Comparison of ENCODE assay signal across 1 cellular context in the genomic region with DNA sequence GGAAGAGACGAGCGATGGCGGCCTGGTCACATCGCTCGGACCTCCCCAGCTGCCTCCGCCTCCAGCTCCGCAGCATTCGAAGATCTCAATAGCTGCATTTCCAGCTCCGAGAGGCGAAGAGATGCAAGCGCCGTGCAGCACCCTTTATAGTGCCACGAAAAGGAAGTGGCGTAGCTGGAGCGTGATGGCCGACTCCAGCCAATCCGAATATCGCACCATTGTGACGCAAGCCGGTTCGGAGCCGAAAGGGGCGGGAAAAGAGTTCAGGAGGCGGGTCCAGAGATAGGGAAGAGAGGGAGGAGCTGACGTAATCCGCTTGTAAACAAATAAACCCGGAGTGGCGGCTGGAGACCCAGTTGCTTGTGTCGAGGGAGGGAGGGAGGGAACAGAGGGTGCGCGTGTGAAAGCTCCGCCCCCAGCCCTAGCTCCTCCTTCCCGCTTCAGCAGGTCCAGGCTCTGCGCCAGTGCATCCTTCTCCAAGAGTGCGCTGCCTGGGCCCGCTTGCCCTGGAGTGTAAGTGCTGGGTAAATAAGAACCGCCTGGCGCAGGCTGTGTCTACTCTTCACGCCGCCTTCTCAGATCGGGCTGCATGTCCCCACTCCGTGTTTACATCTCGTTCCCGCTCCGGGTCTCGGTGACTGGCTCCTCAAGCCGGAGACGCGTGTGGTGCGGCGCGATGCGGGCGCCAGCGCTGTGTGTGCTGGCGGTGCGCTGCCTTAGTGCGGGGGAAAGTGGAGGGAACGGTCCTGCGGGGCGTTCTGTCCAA.
TF ChIP-seq lines count a peak whose summit lies in the region.

A gene with protein sequence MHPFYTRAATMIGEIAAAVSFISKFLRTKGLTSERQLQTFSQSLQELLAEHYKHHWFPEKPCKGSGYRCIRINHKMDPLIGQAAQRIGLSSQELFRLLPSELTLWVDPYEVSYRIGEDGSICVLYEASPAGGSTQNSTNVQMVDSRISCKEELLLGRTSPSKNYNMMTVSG (minus strand): TSS at position 116 of the 766 bp plus-strand sequence. CDS start 311 bp downstream, outside the sequence.

TF ChIP-seq in HepG2, 621 proteins besides CTCF, POLR2A, EP300 and RAD21 (continued from another document and continues in another):
- TF ChIP-seq, protein P1, sequence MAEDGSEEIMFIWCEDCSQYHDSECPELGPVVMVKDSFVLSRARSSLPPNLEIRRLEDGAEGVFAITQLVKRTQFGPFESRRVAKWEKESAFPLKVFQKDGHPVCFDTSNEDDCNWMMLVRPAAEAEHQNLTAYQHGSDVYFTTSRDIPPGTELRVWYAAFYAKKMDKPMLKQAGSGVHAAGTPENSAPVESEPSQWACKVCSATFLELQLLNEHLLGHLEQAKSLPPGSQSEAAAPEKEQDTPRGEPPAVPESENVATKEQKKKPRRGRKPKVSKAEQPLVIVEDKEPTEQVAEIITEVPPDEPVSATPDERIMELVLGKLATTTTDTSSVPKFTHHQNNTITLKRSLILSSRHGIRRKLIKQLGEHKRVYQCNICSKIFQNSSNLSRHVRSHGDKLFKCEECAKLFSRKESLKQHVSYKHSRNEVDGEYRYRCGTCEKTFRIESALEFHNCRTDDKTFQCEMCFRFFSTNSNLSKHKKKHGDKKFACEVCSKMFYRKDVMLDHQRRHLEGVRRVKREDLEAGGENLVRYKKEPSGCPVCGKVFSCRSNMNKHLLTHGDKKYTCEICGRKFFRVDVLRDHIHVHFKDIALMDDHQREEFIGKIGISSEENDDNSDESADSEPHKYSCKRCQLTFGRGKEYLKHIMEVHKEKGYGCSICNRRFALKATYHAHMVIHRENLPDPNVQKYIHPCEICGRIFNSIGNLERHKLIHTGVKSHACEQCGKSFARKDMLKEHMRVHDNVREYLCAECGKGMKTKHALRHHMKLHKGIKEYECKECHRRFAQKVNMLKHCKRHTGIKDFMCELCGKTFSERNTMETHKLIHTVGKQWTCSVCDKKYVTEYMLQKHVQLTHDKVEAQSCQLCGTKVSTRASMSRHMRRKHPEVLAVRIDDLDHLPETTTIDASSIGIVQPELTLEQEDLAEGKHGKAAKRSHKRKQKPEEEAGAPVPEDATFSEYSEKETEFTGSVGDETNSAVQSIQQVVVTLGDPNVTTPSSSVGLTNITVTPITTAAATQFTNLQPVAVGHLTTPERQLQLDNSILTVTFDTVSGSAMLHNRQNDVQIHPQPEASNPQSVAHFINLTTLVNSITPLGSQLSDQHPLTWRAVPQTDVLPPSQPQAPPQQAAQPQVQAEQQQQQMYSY (CRISPR knock-in tag; IDR thresholded peaks at IDR 0.05) = no peak
- TF ChIP-seq DR1 (CRISPR knock-in tag; IDR thresholded peaks at IDR 0.05) (peak; percentile 88), MED1 (CRISPR knock-in tag; IDR thresholded peaks at IDR 0.05) (peak; percentile 59), CBX2 (IDR thresholded peaks at IDR 0.05; ENCODE audit: low read depth, low read length) (no peak), CBX2 (CRISPR knock-in tag; IDR thresholded peaks at IDR 0.05; ENCODE audit: low read depth) (no peak; the same call in 1 of the 2 replicates), ZNF430 (CRISPR knock-in tag; IDR thresholded peaks at IDR 0.05) (no peak), ZNF549 (CRISPR knock-in tag; IDR thresholded peaks at IDR 0.05) (no peak), ZBTB7B (CRISPR knock-in tag; IDR thresholded peaks at IDR 0.05) (no peak), DNMT3B (CRISPR knock-in tag; conservative IDR thresholded peaks at IDR 0.05) (no peak), ZNF883 (CRISPR knock-in tag; IDR thresholded peaks at IDR 0.05; ENCODE audit: not compliant biosample characterization) (no peak), KLF9 (CRISPR knock-in tag; IDR thresholded peaks at IDR 0.05; ENCODE audit: low read depth) (no peak), NFE2 (CRISPR knock-in tag; IDR thresholded peaks at IDR 0.05) (no peak), RBAK (CRISPR knock-in tag; IDR thresholded peaks at IDR 0.05) (no peak), MTA3 (CRISPR knock-in tag; IDR thresholded peaks at IDR 0.05) (no peak), ZNF841 (CRISPR knock-in tag; IDR thresholded peaks at IDR 0.05; ENCODE audit: borderline replicate concordance) (no peak), EZH2 (conservative IDR thresholded peaks at IDR 0.05; ENCODE audit: low read depth, low read length) (no peak), TEAD3 (CRISPR knock-in tag; optimal IDR thresholded peaks at IDR 0.05; ENCODE audit: borderline replicate concordance) (peak; percentile 53), GABPA (IDR thresholded peaks at IDR 0.05; ENCODE audit: low read depth, low read length) (peak; percentile 65), GABPA (CRISPR knock-in tag; IDR thresholded peaks at IDR 0.05; ENCODE audit: low read depth) (peak; percentile 94), ZNF615 (CRISPR knock-in tag; IDR thresholded peaks at IDR 0.05; ENCODE audit: borderline replicate concordance) (no peak), SIN3B (IDR thresholded peaks at IDR 0.05; ENCODE audit: low read length) (peak; percentile 59; the same call in 1 of the 2 replicates), ZNF605 (CRISPR knock-in tag; IDR thresholded peaks at IDR 0.05) (peak; percentile 58), NFRKB (IDR thresholded peaks at IDR 0.05) (no peak), ZFP41 (CRISPR knock-in tag; IDR thresholded peaks at IDR 0.05; ENCODE audit: borderline replicate concordance) (no peak), SUZ12 (IDR thresholded peaks at IDR 0.05; ENCODE audit: low read depth, low read length) (no peak), CC2D1A (CRISPR knock-in tag; IDR thresholded peaks at IDR 0.05) (no peak), TCF12 (IDR thresholded peaks at IDR 0.05) (no peak), TCF12 (CRISPR knock-in tag; IDR thresholded peaks at IDR 0.05) (0 out of 2 replicates have a peak, but pooled peaks have one; percentile 42), HOXA9 (CRISPR knock-in tag; IDR thresholded peaks at IDR 0.05; ENCODE audit: borderline replicate concordance) (0 out of 2 replicates have a peak, but pooled peaks have one; percentile 28), AKAP8 (CRISPR knock-in tag; IDR thresholded peaks at IDR 0.05) (no peak), ZNF34 (CRISPR knock-in tag; IDR thresholded peaks at IDR 0.05; ENCODE audit: borderline replicate concordance) (no peak), REXO4 (CRISPR knock-in tag; IDR thresholded peaks at IDR 0.05; ENCODE audit: borderline replicate concordance) (no peak)
- TF ChIP-seq, protein P2, sequence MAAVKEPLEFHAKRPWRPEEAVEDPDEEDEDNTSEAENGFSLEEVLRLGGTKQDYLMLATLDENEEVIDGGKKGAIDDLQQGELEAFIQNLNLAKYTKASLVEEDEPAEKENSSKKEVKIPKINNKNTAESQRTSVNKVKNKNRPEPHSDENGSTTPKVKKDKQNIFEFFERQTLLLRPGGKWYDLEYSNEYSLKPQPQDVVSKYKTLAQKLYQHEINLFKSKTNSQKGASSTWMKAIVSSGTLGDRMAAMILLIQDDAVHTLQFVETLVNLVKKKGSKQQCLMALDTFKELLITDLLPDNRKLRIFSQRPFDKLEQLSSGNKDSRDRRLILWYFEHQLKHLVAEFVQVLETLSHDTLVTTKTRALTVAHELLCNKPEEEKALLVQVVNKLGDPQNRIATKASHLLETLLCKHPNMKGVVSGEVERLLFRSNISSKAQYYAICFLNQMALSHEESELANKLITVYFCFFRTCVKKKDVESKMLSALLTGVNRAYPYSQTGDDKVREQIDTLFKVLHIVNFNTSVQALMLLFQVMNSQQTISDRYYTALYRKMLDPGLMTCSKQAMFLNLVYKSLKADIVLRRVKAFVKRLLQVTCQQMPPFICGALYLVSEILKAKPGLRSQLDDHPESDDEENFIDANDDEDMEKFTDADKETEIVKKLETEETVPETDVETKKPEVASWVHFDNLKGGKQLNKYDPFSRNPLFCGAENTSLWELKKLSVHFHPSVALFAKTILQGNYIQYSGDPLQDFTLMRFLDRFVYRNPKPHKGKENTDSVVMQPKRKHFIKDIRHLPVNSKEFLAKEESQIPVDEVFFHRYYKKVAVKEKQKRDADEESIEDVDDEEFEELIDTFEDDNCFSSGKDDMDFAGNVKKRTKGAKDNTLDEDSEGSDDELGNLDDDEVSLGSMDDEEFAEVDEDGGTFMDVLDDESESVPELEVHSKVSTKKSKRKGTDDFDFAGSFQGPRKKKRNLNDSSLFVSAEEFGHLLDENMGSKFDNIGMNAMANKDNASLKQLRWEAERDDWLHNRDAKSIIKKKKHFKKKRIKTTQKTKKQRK (IDR thresholded peaks at IDR 0.05; ENCODE audit: low read length) = no peak
- TF ChIP-seq, protein P3, sequence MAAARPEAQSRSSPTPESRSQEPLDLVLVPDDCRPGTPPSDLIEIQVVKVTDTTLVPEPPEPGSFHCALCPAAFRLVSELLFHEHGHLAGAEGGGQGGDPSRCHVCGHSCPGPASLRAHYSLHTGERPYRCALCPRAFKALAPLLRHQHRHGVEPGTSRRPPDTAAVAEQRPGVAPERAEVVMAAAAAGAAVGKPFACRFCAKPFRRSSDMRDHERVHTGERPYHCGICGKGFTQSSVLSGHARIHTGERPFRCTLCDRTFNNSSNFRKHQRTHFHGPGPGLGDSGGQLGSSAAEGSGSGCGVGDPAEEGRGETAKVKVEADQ (CRISPR knock-in tag; IDR thresholded peaks at IDR 0.05; ENCODE audit: borderline replicate concordance) = peak; percentile 13; the same call in 1 of the 2 replicates
- TF ChIP-seq, protein P4, sequence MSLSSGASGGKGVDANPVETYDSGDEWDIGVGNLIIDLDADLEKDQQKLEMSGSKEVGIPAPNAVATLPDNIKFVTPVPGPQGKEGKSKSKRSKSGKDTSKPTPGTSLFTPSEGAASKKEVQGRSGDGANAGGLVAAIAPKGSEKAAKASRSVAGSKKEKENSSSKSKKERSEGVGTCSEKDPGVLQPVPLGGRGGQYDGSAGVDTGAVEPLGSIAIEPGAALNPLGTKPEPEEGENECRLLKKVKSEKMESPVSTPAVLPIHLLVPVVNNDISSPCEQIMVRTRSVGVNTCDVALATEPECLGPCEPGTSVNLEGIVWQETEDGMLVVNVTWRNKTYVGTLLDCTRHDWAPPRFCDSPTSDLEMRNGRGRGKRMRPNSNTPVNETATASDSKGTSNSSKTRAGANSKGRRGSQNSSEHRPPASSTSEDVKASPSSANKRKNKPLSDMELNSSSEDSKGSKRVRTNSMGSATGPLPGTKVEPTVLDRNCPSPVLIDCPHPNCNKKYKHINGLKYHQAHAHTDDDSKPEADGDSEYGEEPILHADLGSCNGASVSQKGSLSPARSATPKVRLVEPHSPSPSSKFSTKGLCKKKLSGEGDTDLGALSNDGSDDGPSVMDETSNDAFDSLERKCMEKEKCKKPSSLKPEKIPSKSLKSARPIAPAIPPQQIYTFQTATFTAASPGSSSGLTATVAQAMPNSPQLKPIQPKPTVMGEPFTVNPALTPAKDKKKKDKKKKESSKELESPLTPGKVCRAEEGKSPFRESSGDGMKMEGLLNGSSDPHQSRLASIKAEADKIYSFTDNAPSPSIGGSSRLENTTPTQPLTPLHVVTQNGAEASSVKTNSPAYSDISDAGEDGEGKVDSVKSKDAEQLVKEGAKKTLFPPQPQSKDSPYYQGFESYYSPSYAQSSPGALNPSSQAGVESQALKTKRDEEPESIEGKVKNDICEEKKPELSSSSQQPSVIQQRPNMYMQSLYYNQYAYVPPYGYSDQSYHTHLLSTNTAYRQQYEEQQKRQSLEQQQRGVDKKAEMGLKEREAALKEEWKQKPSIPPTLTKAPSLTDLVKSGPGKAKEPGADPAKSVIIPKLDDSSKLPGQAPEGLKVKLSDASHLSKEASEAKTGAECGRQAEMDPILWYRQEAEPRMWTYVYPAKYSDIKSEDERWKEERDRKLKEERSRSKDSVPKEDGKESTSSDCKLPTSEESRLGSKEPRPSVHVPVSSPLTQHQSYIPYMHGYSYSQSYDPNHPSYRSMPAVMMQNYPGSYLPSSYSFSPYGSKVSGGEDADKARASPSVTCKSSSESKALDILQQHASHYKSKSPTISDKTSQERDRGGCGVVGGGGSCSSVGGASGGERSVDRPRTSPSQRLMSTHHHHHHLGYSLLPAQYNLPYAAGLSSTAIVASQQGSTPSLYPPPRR (CRISPR knock-in tag; IDR thresholded peaks at IDR 0.05; ENCODE audit: borderline replicate concordance) = no peak; the same call in 1 of the 2 replicates
- TF ChIP-seq, protein P5, sequence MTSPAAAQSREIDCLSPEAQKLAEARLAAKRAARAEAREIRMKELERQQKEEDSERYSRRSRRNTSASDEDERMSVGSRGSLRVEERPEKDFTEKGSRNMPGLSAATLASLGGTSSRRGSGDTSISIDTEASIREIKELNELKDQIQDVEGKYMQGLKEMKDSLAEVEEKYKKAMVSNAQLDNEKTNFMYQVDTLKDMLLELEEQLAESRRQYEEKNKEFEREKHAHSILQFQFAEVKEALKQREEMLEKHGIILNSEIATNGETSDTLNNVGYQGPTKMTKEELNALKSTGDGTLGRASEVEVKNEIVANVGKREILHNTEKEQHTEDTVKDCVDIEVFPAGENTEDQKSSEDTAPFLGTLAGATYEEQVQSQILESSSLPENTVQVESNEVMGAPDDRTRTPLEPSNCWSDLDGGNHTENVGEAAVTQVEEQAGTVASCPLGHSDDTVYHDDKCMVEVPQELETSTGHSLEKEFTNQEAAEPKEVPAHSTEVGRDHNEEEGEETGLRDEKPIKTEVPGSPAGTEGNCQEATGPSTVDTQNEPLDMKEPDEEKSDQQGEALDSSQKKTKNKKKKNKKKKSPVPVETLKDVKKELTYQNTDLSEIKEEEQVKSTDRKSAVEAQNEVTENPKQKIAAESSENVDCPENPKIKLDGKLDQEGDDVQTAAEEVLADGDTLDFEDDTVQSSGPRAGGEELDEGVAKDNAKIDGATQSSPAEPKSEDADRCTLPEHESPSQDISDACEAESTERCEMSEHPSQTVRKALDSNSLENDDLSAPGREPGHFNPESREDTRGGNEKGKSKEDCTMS (CRISPR knock-in tag; conservative IDR thresholded peaks at IDR 0.05) = 0 out of 2 replicates have a peak, but pooled peaks have one; percentile 80
- TF ChIP-seq, protein P6, sequence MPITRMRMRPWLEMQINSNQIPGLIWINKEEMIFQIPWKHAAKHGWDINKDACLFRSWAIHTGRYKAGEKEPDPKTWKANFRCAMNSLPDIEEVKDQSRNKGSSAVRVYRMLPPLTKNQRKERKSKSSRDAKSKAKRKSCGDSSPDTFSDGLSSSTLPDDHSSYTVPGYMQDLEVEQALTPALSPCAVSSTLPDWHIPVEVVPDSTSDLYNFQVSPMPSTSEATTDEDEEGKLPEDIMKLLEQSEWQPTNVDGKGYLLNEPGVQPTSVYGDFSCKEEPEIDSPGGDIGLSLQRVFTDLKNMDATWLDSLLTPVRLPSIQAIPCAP (CRISPR knock-in tag; IDR thresholded peaks at IDR 0.05; ENCODE audit: low read depth) = no peak
- TF ChIP-seq, protein P7, sequence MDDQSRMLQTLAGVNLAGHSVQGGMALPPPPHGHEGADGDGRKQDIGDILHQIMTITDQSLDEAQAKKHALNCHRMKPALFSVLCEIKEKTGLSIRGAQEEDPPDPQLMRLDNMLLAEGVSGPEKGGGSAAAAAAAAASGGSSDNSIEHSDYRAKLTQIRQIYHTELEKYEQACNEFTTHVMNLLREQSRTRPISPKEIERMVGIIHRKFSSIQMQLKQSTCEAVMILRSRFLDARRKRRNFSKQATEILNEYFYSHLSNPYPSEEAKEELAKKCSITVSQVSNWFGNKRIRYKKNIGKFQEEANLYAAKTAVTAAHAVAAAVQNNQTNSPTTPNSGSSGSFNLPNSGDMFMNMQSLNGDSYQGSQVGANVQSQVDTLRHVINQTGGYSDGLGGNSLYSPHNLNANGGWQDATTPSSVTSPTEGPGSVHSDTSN (CRISPR knock-in tag; IDR thresholded peaks at IDR 0.05; ENCODE audit: borderline replicate concordance) = no peak
